8 cellular contexts compared by ENCODE assay signal in genomic region chr7:1569833-1570632, GRCh38. TPM values are rescaled to one million over a fixed set of nuclear protein-coding genes. Genes with fewer than 3 reads are reported as not detected.
DNase-seq lines count a peak whose midpoint lies in the region; ATAC-seq, FAIRE-seq and TF ChIP-seq lines count a peak whose summit lies in the region.

TSS of gene PSMG3 (minus strand) at chr7:1570032. CDS start at chr7:1569339, 693 bp downstream.

- no peaks in the 10 kb centered on the region for H3K27me3 Mint-ChIP-seq in T-helper 1 cell treated with Interleukin-12 subunit alpha and Interleukin-12 subunit beta and Interleukin-4 antibody, amounts not matched to agents 30 μg/mL and 1 μg/mL, for 36 hours (ENCODE audit: low read depth)

- H3K27ac Mint-ChIP-seq in T-helper 1 cell treated with Interleukin-12 subunit alpha and Interleukin-12 subunit beta and Interleukin-4 antibody, amounts not matched to agents 30 μg/mL and 1 μg/mL, for 36 hours: peak within 1 kb of the TSS; percentile 87

- FAIRE-seq in GM12892 (lab: Jason Lieb, UNC) (peak; percentile 89), urothelium cell line (lab: Jason Lieb, UNC) (peak; percentile 96)

- peaks cover 24% of the 10 kb centered on the region for H3K4me1 Mint-ChIP-seq in T-helper 1 cell treated with Interleukin-12 subunit alpha and Interleukin-12 subunit beta and Interleukin-4 antibody, amounts not matched to agents 30 μg/mL and 1 μg/mL, for 36 hours (ENCODE audit: low read depth)

- H3K36me3 Mint-ChIP-seq in T-helper 1 cell treated with Interleukin-12 subunit alpha and Interleukin-12 subunit beta and Interleukin-4 antibody, amounts not matched to agents 30 μg/mL and 1 μg/mL, for 36 hours (ENCODE audit: low read depth): peaks cover 7% of the 10 kb centered on the region

- peak; percentile 87 for ATAC-seq in HG02798 (IDR thresholded peaks at IDR 0.05; ENCODE audit: poor library complexity, unreplicated experiment)
- peak; percentile 97 for ATAC-seq in left ventricle myocardium superior

- peak within 1 kb of the TSS; percentile 88 for H3K4me3 Mint-ChIP-seq in T-helper 1 cell treated with Interleukin-12 subunit alpha and Interleukin-12 subunit beta and Interleukin-4 antibody, amounts not matched to agents 30 μg/mL and 1 μg/mL, for 36 hours

- H3K9me3 Mint-ChIP-seq in T-helper 1 cell treated with Interleukin-12 subunit alpha and Interleukin-12 subunit beta and Interleukin-4 antibody, amounts not matched to agents 30 μg/mL and 1 μg/mL, for 36 hours: no peaks in the 10 kb centered on the region

- intact Hi-C loops in left ventricle myocardium superior (cut with micrococcal nuclease): no loop called here

- TF ChIP-seq POLR2A in GM12892 (IDR thresholded peaks at IDR 0.05; ENCODE audit: low read depth, low read length): peak; percentile 85; the same call in 1 of the 2 replicates

- peak; percentile 99 for DNase-seq in GM12892 (ENCODE audit: insufficient read length)
- peak; percentile 30 for DNase-seq in NCI-H1417 treated with DMSO at 0.1 percent for 48 hours (lab: John Stamatoyannopoulos, UW)
- peak; percentile 90 for DNase-seq in amniotic stem cell (lab: John Stamatoyannopoulos, UW)
- peak; percentile 96 for DNase-seq in left ventricle myocardium superior
- peak; percentile 62 for DNase-seq in pulmonary artery endothelial cell (ENCODE audit: low read depth, low spot score)
- DNase-seq in urothelium cell line (ENCODE audit: low spot score): peak; percentile 100

RNA-seq across cellular contexts. Expression of gene PSMG3, which starts in this region (rescaled TPM):
- 51.5 TPM for polyA plus RNA-seq in GM12892 (2012; ENCODE audit: missing spikeins)
- total RNA-seq in left ventricle myocardium superior: 11.8 TPM
- total RNA-seq in pulmonary artery endothelial cell: 19.8 and 28.3 TPM in 2 replicates

Comparison
In these comparisons a context has a peak if more than half of its experiments do, and no peak if none do; other contexts are left out.
1. Peak in every context shown above with its lines: DNase-seq and ATAC-seq.
2. DNase-seq: peak in every context shown above with its lines; median percentile 100 in urothelium cell line; 99 in GM12892; 96 in left ventricle myocardium superior; 90 in amniotic stem cell; 62 in pulmonary artery endothelial cell; 30 in NCI-H1417 treated with DMSO at 0.1 percent for 48 hours.